11 cellular contexts compared by ENCODE assay signal in the genomic region with DNA sequence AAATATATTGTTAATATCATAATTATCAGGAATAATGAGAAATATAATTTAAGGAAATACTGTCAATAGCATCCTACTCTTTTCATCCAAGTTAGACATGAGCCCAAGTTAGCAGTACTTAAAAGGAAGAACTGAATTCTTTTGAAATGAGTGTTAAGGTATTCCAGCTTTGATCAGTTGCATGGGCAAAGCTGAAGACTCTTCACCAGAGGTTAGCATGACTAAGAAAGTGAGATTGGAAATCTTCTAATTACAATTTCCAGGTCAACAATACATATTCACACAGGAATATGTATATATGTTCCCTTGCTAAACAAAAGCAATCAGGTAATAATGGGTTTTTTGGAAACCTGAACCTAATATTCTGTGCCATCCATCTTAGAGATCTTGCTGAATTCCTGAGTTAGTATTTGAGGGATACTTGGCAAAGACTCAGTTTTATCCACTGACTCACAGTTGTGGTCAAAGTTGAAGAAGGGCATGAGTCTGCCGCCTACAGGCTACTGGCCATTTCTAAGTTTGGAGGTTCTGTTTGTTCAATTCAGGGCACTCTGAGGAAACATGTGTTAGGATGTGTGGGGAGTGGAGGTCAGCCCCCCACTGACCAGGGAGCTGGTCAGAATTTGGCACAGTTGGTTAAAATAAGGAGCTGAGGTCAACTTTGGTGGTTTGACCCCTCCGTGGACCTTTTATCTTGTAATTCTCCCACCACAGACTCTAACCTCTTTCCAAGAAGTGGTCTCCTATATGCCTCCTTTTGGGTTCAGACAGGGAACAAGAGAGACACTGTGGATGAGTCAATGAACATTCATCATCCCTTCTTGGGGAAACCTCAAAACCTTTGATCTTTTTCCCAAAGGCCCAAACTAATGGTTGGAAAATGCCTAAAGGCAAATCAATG.
DNase-seq lines count a peak whose midpoint lies in the region; ATAC-seq, FAIRE-seq and TF ChIP-seq lines count a peak whose summit lies in the region.
"Had no signal": no experiment of that assay in that cellular context is flagged by ENCODE, and none has a peak within 500 bp of the region (broad histone marks: within the 10 kb centered on the region; RNA-seq: fewer than 3 reads in every experiment).

No MANE protein-coding gene starts in this region.

- H3K4me1 Mint-ChIP-seq in Calu3 (ENCODE audit: low read depth, unreplicated experiment): peaks cover 27% of the 10 kb centered on the region
- no peaks in the 10 kb centered on the region for H3K4me1 Mint-ChIP-seq in CD8-positive, alpha-beta T cell (ENCODE audit: low read depth)
- peaks cover 10% of the 10 kb centered on the region for H3K4me1 Mint-ChIP-seq in activated CD4-positive, alpha-beta memory T cell treated with anti-CD3 and anti-CD28 coated beads, Interleukin-2, amount 10 ng/mL, durations not matched to agents 7 days and 5 days

- H2AFZ ChIP-seq in K562 (ENCODE audit: low read depth, low read length) (peak overlapping the region; percentile 51; the same call in 1 of the 2 replicates), mesenchymal stem cell (ENCODE audit: low read depth, low read length) (no peak overlapping the region)

- no peak overlapping the region for H3K4ac ChIP-seq in mesenchymal stem cell (ENCODE audit: low read depth in 1 of 2, low read length in 2 of 2)

- in situ Hi-C loops in K562 (cut with MboI): no loop called here

- no peaks in the 10 kb centered on the region; the same call in 2 of the 3 replicates for H3K36me3 ChIP-seq in K562 (ENCODE audit: control insufficient read depth, insufficient read depth, low read length)
- no peaks in the 10 kb centered on the region for H3K36me3 ChIP-seq in mesenchymal stem cell (ENCODE audit: control insufficient read depth in 1 of 2, insufficient read depth in 2 of 2, low read depth in 1 of 2, low read length in 2 of 2)
- H3K36me3 ChIP-seq in CD8-positive, alpha-beta T cell (ENCODE audit: insufficient read depth, low read length): no peaks in the 10 kb centered on the region

- no peaks in the 10 kb centered on the region for H3K9me3 Mint-ChIP-seq in Calu3 (ENCODE audit: low read depth, unreplicated experiment)
- no peaks in the 10 kb centered on the region for H3K9me3 Mint-ChIP-seq in CD8-positive, alpha-beta T cell
- no peaks in the 10 kb centered on the region for H3K9me3 Mint-ChIP-seq in activated CD4-positive, alpha-beta memory T cell treated with anti-CD3 and anti-CD28 coated beads, Interleukin-2, amount 10 ng/mL, durations not matched to agents 7 days and 5 days
- H3K9me3 Mint-ChIP-seq: T-helper 2 cell treated with Interferon-gamma antibody and Interleukin-4, amounts not matched to agents 5 μg/mL and 100 μg/mL, for 36 hours had no signal

- no peak; the same call in 1 of the 2 replicates for TF ChIP-seq EP300 in K562 (IDR thresholded peaks at IDR 0.05; ENCODE audit: low read length)

- H3K18ac ChIP-seq in mesenchymal stem cell (ENCODE audit: low read depth in 1 of 2, low read length in 2 of 2): peak overlapping the region in 1 of 2 experiments; percentile 14

- peak overlapping the region; percentile 53 for H3K27ac Mint-ChIP-seq in Calu3 (ENCODE audit: unreplicated experiment)
- H3K27ac Mint-ChIP-seq in CD8-positive, alpha-beta T cell: no peak overlapping the region
- no peak overlapping the region for H3K27ac Mint-ChIP-seq in activated CD4-positive, alpha-beta memory T cell treated with anti-CD3 and anti-CD28 coated beads, Interleukin-2, amount 10 ng/mL, durations not matched to agents 7 days and 5 days
- H3K27ac Mint-ChIP-seq: T-helper 2 cell treated with Interferon-gamma antibody and Interleukin-4, amounts not matched to agents 5 μg/mL and 100 μg/mL, for 36 hours had no signal

- H4K8ac ChIP-seq in mesenchymal stem cell (ENCODE audit: low read length): no peak overlapping the region

- WGBS in K562 (ENCODE audit: insufficient coverage, low coverage, missing lambda C conversion rate): 4% methylated on average over 2 of the region's 2 CpGs
- WGBS in mesenchymal stem cell: 0% methylated on average over 2 of the region's 2 CpGs

- peak; percentile 26 for DNase-seq in Calu3
- DNase-seq in MV-4-11 (lab: John Stamatoyannopoulos, UW): peak; percentile 99
- peak; percentile 44 to 75 (median 52) for DNase-seq in K562 (ENCODE audit: extremely low read depth in 1 of 4, low spot score in 3 of 4)
- DNase-seq in mesenchymal stem cell: peak; percentile 82
- DNase-seq in CD8-positive, alpha-beta T cell: no peak
- DNase-seq in activated CD4-positive, alpha-beta memory T cell treated with anti-CD3 and anti-CD28 coated beads, Interleukin-2, amount 10 ng/mL, durations not matched to agents 7 days and 5 days: no peak
- no peak for DNase-seq in DMS114 treated with DMSO at 0.1 percent for 48 hours (lab: John Stamatoyannopoulos, UW; ENCODE audit: unreplicated experiment)
- DNase-seq: left ventricle myocardium superior, NCI-H510A treated with DMSO at 0.1 percent for 48 hours had no signal

- FAIRE-seq in K562 (lab: Jason Lieb, UNC): peak; percentile 75

- no peaks in the 10 kb centered on the region; a peak in 1 of 5 replicates for H3K27me3 ChIP-seq in K562 (ENCODE audit: control insufficient read depth in 2 of 2, insufficient read depth in 2 of 2, low read length in 2 of 2)
- no peaks in the 10 kb centered on the region for H3K27me3 ChIP-seq in mesenchymal stem cell (ENCODE audit: control insufficient read depth in 1 of 2, insufficient read depth in 1 of 2, low read length in 2 of 2)
- no peaks in the 10 kb centered on the region for H3K27me3 ChIP-seq in CD8-positive, alpha-beta T cell (ENCODE audit: insufficient read depth, low read length)

- H3K9ac ChIP-seq in K562 (ENCODE audit: insufficient read depth in 1 of 2, low read depth in 2 of 2, low read length in 2 of 2): no peak overlapping the region
- no peak overlapping the region for H3K9ac ChIP-seq in mesenchymal stem cell (ENCODE audit: low read length)

- no peak overlapping the region for H4K91ac ChIP-seq in mesenchymal stem cell (ENCODE audit: low read length)

- H3K79me1 ChIP-seq in mesenchymal stem cell (replicated peaks; ENCODE audit: low read length, poor library complexity, severe bottlenecking): no peaks in the 10 kb centered on the region

- H3K4me2 ChIP-seq in K562 (ENCODE audit: insufficient read depth, low read length) (no peak overlapping the region), mesenchymal stem cell (ENCODE audit: low read length, poor library complexity, severe bottlenecking) (no peak overlapping the region)

- H3K4me3 ChIP-seq in K562 (no peak overlapping the region), mesenchymal stem cell (ENCODE audit: insufficient read depth in 1 of 2, low read depth in 1 of 2, low read length in 2 of 2) (no peak overlapping the region)
- H3K4me3 ChIP-seq in CD8-positive, alpha-beta T cell (ENCODE audit: low read depth, low read length): no peak overlapping the region

- no peak for TF ChIP-seq POLR2A in K562 (conservative IDR thresholded peaks at IDR 0.05)

- no peaks in the 10 kb centered on the region for H3K27me3 Mint-ChIP-seq in Calu3 (ENCODE audit: unreplicated experiment)
- no peaks in the 10 kb centered on the region for H3K27me3 Mint-ChIP-seq in CD8-positive, alpha-beta T cell (ENCODE audit: low read depth)
- H3K27me3 Mint-ChIP-seq in activated CD4-positive, alpha-beta memory T cell treated with anti-CD3 and anti-CD28 coated beads, Interleukin-2, amount 10 ng/mL, durations not matched to agents 7 days and 5 days: no peaks in the 10 kb centered on the region

- no peak overlapping the region for H3K4me3 Mint-ChIP-seq in Calu3 (ENCODE audit: low read depth, unreplicated experiment)
- no peak overlapping the region for H3K4me3 Mint-ChIP-seq in CD8-positive, alpha-beta T cell
- H3K4me3 Mint-ChIP-seq in activated CD4-positive, alpha-beta memory T cell treated with anti-CD3 and anti-CD28 coated beads, Interleukin-2, amount 10 ng/mL, durations not matched to agents 7 days and 5 days: no peak overlapping the region
- H3K4me3 Mint-ChIP-seq: T-helper 2 cell treated with Interferon-gamma antibody and Interleukin-4, amounts not matched to agents 5 μg/mL and 100 μg/mL, for 36 hours had no signal

- H3K4me1 ChIP-seq in K562 (replicated peaks in 1 of 2; ENCODE audit: control insufficient read depth in 2 of 2, insufficient read depth in 2 of 2, low read length in 2 of 2) (peaks cover 3 to 33% of the 10 kb centered on the region in 2 experiments; a peak in 3 of 5 replicates), mesenchymal stem cell (ENCODE audit: control insufficient read depth, insufficient read depth, low read depth, low read length) (peaks cover 6% of the 10 kb centered on the region)
- H3K4me1 ChIP-seq in CD8-positive, alpha-beta T cell (ENCODE audit: insufficient read depth, low read length): no peaks in the 10 kb centered on the region

- H4K20me1 ChIP-seq in K562 (replicated peaks; ENCODE audit: control insufficient read depth, insufficient read depth, low read length): no peaks in the 10 kb centered on the region

- H2BK15ac ChIP-seq in mesenchymal stem cell (ENCODE audit: low read depth, poor library complexity, severe bottlenecking): no peak overlapping the region

- H2BK5ac ChIP-seq in mesenchymal stem cell (ENCODE audit: low read depth, low read length, poor library complexity, severe bottlenecking): no peak overlapping the region

- BruUV-seq in Calu3 (replicated peaks; lab: Mats Ljungman, UMichigan) (no TSS peak), K562 (replicated peaks; lab: Mats Ljungman, UMichigan) (no TSS peak)

- no peak overlapping the region for H2BK120ac ChIP-seq in mesenchymal stem cell (ENCODE audit: low read depth, low read length)

- H3K9me3 ChIP-seq in K562 (replicated peaks; ENCODE audit: control insufficient read depth, insufficient read depth, low read depth, low read length) (no peaks in the 10 kb centered on the region), mesenchymal stem cell (ENCODE audit: control insufficient read depth, low read length) (no peaks in the 10 kb centered on the region)
- H3K9me3 ChIP-seq in CD8-positive, alpha-beta T cell (ENCODE audit: low read length): no peaks in the 10 kb centered on the region

- H2AK5ac ChIP-seq in mesenchymal stem cell (ENCODE audit: low read length, severe bottlenecking): no peak overlapping the region

- POLR2A ChIA-PET in K562 (lab: Yijun Ruan, JAX): no interaction called here
- POLR2A ChIA-PET in CD8-positive, alpha-beta T cell (lab: Charles Lee): no interaction called here
- POLR2A ChIA-PET in activated CD4-positive, alpha-beta memory T cell treated with anti-CD3 and anti-CD28 coated beads, Interleukin-2, amount 10 ng/mL, durations not matched to agents 7 days and 5 days (lab: Charles Lee): no interaction called here

- no peak overlapping the region for H3K14ac ChIP-seq in mesenchymal stem cell (ENCODE audit: low read length in 2 of 2)

- H3K27ac ChIP-seq in K562 (ENCODE audit: extremely low read depth, low read depth, low read length) (0 out of 3 replicates have a peak overlapping the region, but pooled peaks have one; percentile 7), mesenchymal stem cell (ENCODE audit: low read length, poor library complexity, severe bottlenecking) (peak overlapping the region; percentile 24)
- no peak overlapping the region for H3K27ac ChIP-seq in CD8-positive, alpha-beta T cell (ENCODE audit: low read depth, low read length)

- ATAC-seq in K562 (peak; percentile 85), HG02884 (IDR thresholded peaks at IDR 0.05; ENCODE audit: unreplicated experiment) (no peak)
- ATAC-seq in CD8-positive, alpha-beta T cell: no peak
- ATAC-seq: left ventricle myocardium superior had no signal

- CTCF ChIA-PET in Calu3 (lab: Charles Lee): interaction anchor here (1.0 to 1.3 kb wide), 2 partner anchors 23 to 98 kb away, joined by 3 to 4 read pairs; no protein-coding TSS in a partner anchor
- CTCF ChIA-PET in K562 (lab: Yijun Ruan, JAX; ENCODE audit: low intra/inter-chr PET ratio): no interaction called here
- CTCF ChIA-PET in CD8-positive, alpha-beta T cell (lab: Charles Lee): no interaction called here
- CTCF ChIA-PET in activated CD4-positive, alpha-beta memory T cell treated with anti-CD3 and anti-CD28 coated beads, Interleukin-2, amount 10 ng/mL, durations not matched to agents 7 days and 5 days (lab: Charles Lee): no interaction called here

- H2BK12ac ChIP-seq in mesenchymal stem cell (ENCODE audit: low read length in 2 of 2): no peak overlapping the region

- no peaks in the 10 kb centered on the region for H3K9me1 ChIP-seq in K562 (ENCODE audit: control insufficient read depth, insufficient read depth, low read length)

- TF ChIP-seq RAD21 in K562 (CRISPR knock-in tag; conservative IDR thresholded peaks at IDR 0.05 in 1 of 2, IDR thresholded peaks at IDR 0.05 in 1 of 2): peak; percentile 21 to 70; a peak in 3 of 4 replicates

- TF ChIP-seq CTCF in Calu3 (IDR thresholded peaks at IDR 0.05; ENCODE audit: unreplicated experiment): no peak
- peak; percentile 53 to 60 (median 55) for TF ChIP-seq CTCF in K562 (IDR thresholded peaks at IDR 0.05 in 2 of 3, conservative IDR thresholded peaks at IDR 0.05 in 1 of 3; ENCODE audit: insufficient read depth in 2 of 3, low read depth in 1 of 3, low read length in 3 of 3)
- TF ChIP-seq CTCF in CD8-positive, alpha-beta T cell (IDR thresholded peaks at IDR 0.05): no peak

- no peak overlapping the region for H3K23ac ChIP-seq in mesenchymal stem cell (ENCODE audit: low read length in 2 of 2)

- intact Hi-C loops in Calu3 (cut with micrococcal nuclease; ENCODE audit: unreplicated experiment) (loop anchor here (5.0 to 10.0 kb wide), 2 partner anchors 47 to 61 kb away; no protein-coding TSS in a partner anchor), K562 (cut with micrococcal nuclease) (loop anchor here (1.0 kb wide), 1 partner anchor 48 kb away; no protein-coding TSS in a partner anchor)
- intact Hi-C loops in CD8-positive, alpha-beta T cell (cut with DNase I, micrococcal nuclease): no loop called here

- no peaks in the 10 kb centered on the region for H3K36me3 Mint-ChIP-seq in Calu3 (ENCODE audit: insufficient read depth, unreplicated experiment)
- H3K36me3 Mint-ChIP-seq in CD8-positive, alpha-beta T cell: no peaks in the 10 kb centered on the region
- H3K36me3 Mint-ChIP-seq in activated CD4-positive, alpha-beta memory T cell treated with anti-CD3 and anti-CD28 coated beads, Interleukin-2, amount 10 ng/mL, durations not matched to agents 7 days and 5 days (ENCODE audit: low read depth): no peaks in the 10 kb centered on the region

- H3K79me2 ChIP-seq in K562 (ENCODE audit: control insufficient read depth, insufficient read depth, low read length): no peaks in the 10 kb centered on the region

Comparison
In these comparisons a context has a peak if more than half of its experiments do, and no peak if none do; other contexts are left out.
1. DNase-seq: peak in Calu3 (single experiment), MV-4-11 (single experiment), K562 (4 of 4) and mesenchymal stem cell (single experiment); none in CD8-positive, alpha-beta T cell (0 of 7), activated CD4-positive, alpha-beta memory T cell treated with anti-CD3 and anti-CD28 coated beads, Interleukin-2, amount 10 ng/mL, durations not matched to agents 7 days and 5 days (single experiment) and DMS114 treated with DMSO at 0.1 percent for 48 hours (single experiment).
2. CTCF ChIP-seq: peak in K562 (3 of 3); none in Calu3 (single experiment) and CD8-positive, alpha-beta T cell (single experiment).
3. intact Hi-C loops: an anchor here in Calu3 (5.0 to 10.0 kb wide) and K562 (1.0 kb wide); none called in CD8-positive, alpha-beta T cell.